In genomic region chr19:44657211-44657921, GRCh38 we compare ENCODE assay signal across 1 cellular context.
TF ChIP-seq lines count a peak whose summit lies in the region.

No MANE protein-coding gene starts in this region.

TF ChIP-seq in K562, 482 proteins besides CTCF, POLR2A, EP300 and RAD21 (continued from another document and continues in another):
- TF ChIP-seq ZBTB33 (CRISPR knock-in tag; IDR thresholded peaks at IDR 0.05), result peak; percentile 29; the same call in 1 of the 2 replicates
- TF ChIP-seq PREB (CRISPR knock-in tag; IDR thresholded peaks at IDR 0.05), result no peak
- TF ChIP-seq FOXK1 (CRISPR knock-in tag; IDR thresholded peaks at IDR 0.05; ENCODE audit: borderline replicate concordance), result no peak
- no peak for TF ChIP-seq HOMEZ (CRISPR knock-in tag; IDR thresholded peaks at IDR 0.05)
- peak; percentile 39 for TF ChIP-seq ZFP36 (IDR thresholded peaks at IDR 0.05; ENCODE audit: low read depth, low read length, partially characterized antibody)
- TF ChIP-seq ATF2 (CRISPR knock-in tag; IDR thresholded peaks at IDR 0.05), result no peak
- TF ChIP-seq ZNF212 (CRISPR knock-in tag; IDR thresholded peaks at IDR 0.05), result no peak
- TF ChIP-seq ZNF764 (CRISPR knock-in tag; IDR thresholded peaks at IDR 0.05; ENCODE audit: low read depth), result no peak
- TF ChIP-seq SAP30 (IDR thresholded peaks at IDR 0.05; ENCODE audit: borderline replicate concordance, insufficient read depth, low read depth, low read length, poor library complexity, severe bottlenecking), result no peak
- no peak for TF ChIP-seq CBFA2T3 (IDR thresholded peaks at IDR 0.05)
- no peak for TF ChIP-seq CLOCK (CRISPR knock-in tag; IDR thresholded peaks at IDR 0.05; ENCODE audit: borderline replicate concordance)
- TF ChIP-seq E2F6 (IDR thresholded peaks at IDR 0.05; ENCODE audit: borderline replicate concordance in 1 of 2, extremely low read depth in 1 of 2, insufficient read depth in 1 of 2, insufficient read length in 1 of 2, low read depth in 1 of 2, low read length in 1 of 2, poor library complexity in 1 of 2, severe bottlenecking in 1 of 2), result no peak
- TF ChIP-seq ZNF77 (CRISPR knock-in tag; IDR thresholded peaks at IDR 0.05), result no peak
- TF ChIP-seq ATF4 (CRISPR knock-in tag; IDR thresholded peaks at IDR 0.05), result peak; percentile 40; the same call in 1 of the 2 replicates
- no peak for TF ChIP-seq IFI16 (CRISPR knock-in tag; IDR thresholded peaks at IDR 0.05)
- TF ChIP-seq GABPB1 (CRISPR knock-in tag; IDR thresholded peaks at IDR 0.05), result no peak
- no peak for TF ChIP-seq ZNF76 (CRISPR knock-in tag; IDR thresholded peaks at IDR 0.05; ENCODE audit: borderline replicate concordance)
- TF ChIP-seq IRF1 (CRISPR knock-in tag; IDR thresholded peaks at IDR 0.05; ENCODE audit: borderline replicate concordance), result no peak
- no peak for TF ChIP-seq EZH2 (IDR thresholded peaks at IDR 0.05; ENCODE audit: borderline replicate concordance, low read depth, low read length)
- TF ChIP-seq TEAD1 (CRISPR knock-in tag; IDR thresholded peaks at IDR 0.05), result no peak
- TF ChIP-seq FIP1L1 (IDR thresholded peaks at IDR 0.05; ENCODE audit: low read depth, low read length, poor library complexity, severe bottlenecking), result no peak
- peak; percentile 55; the same call in 1 of the 2 replicates for TF ChIP-seq STAG1 (CRISPR knock-in tag; IDR thresholded peaks at IDR 0.05; ENCODE audit: borderline replicate concordance)
- TF ChIP-seq BACH1 (tag; IDR thresholded peaks at IDR 0.05), result no peak
- no peak for TF ChIP-seq TBL1XR1 (IDR thresholded peaks at IDR 0.05; ENCODE audit: low read length in 2 of 2)
- TF ChIP-seq IRF2 (CRISPR knock-in tag; IDR thresholded peaks at IDR 0.05), result no peak
- no peak for TF ChIP-seq POLR3G (IDR thresholded peaks at IDR 0.05; ENCODE audit: extremely low read depth, insufficient read length, insufficient replicate concordance)
- TF ChIP-seq SMAD3 (CRISPR knock-in tag; conservative IDR thresholded peaks at IDR 0.05), result no peak
- TF ChIP-seq USF2 (CRISPR knock-in tag; IDR thresholded peaks at IDR 0.05), result peak; percentile 68
- no peak for TF ChIP-seq MAFF (IDR thresholded peaks at IDR 0.05; ENCODE audit: low read length)
- TF ChIP-seq ZNF324 (CRISPR knock-in tag; IDR thresholded peaks at IDR 0.05), result no peak
- no peak for TF ChIP-seq ZNF609 (CRISPR knock-in tag; IDR thresholded peaks at IDR 0.05; ENCODE audit: borderline replicate concordance)
- TF ChIP-seq RBM14 (IDR thresholded peaks at IDR 0.05; ENCODE audit: borderline replicate concordance, insufficient read depth, low read depth, low read length), result no peak
- no peak for TF ChIP-seq ARID1B (IDR thresholded peaks at IDR 0.05)
- TF ChIP-seq DACH1 (IDR thresholded peaks at IDR 0.05; ENCODE audit: partially characterized antibody), result no peak
- TF ChIP-seq ZBTB2 (IDR thresholded peaks at IDR 0.05), result no peak
- peak; percentile 20; the same call in 1 of the 2 replicates for TF ChIP-seq ZBTB26 (CRISPR knock-in tag; IDR thresholded peaks at IDR 0.05)
- no peak for TF ChIP-seq NR4A1 (CRISPR knock-in tag; IDR thresholded peaks at IDR 0.05)
- no peak for TF ChIP-seq NR4A1 (tag; IDR thresholded peaks at IDR 0.05)
- no peak for TF ChIP-seq HLTF (IDR thresholded peaks at IDR 0.05)
- TF ChIP-seq U2AF2 (optimal IDR thresholded peaks at IDR 0.05; ENCODE audit: low read depth, low read length), result no peak
- no peak for TF ChIP-seq HDAC8 (tag; IDR thresholded peaks at IDR 0.05)
